ENCODE assay signal across 8 cellular contexts in genomic region chr7:97971120-97971989, GRCh38. TPM values are rescaled to one million over a fixed set of nuclear protein-coding genes. Genes with fewer than 3 reads are reported as not detected.
DNase-seq lines count a peak whose midpoint lies in the region; ATAC-seq and TF ChIP-seq lines count a peak whose summit lies in the region.

No MANE protein-coding gene starts in this region.

- H3K27ac ChIP-seq in mucosa of rectum (ENCODE audit: low read depth in 2 of 2, low read length in 2 of 2) (peak overlapping the region; percentile 46 to 74), tibial nerve (peak overlapping the region; percentile 66 to 81 (median 77))

- H3K27ac Mint-ChIP-seq in endothelial cell (ENCODE audit: unreplicated experiment): no peak overlapping the region

- 31 to 32% methylated on average over 25 to 26 of the region's 26 CpGs for WGBS in tibial nerve, 2 donors

- H3K9ac ChIP-seq in mucosa of rectum (ENCODE audit: low read depth in 1 of 2, low read length in 2 of 2): peak overlapping the region; percentile 70 to 83

- peak; percentile 37 for ATAC-seq in GM21447 (IDR thresholded peaks at IDR 0.05; ENCODE audit: unreplicated experiment)

- peaks cover 3% of the 10 kb centered on the region for H3K27me3 Mint-ChIP-seq in endothelial cell (ENCODE audit: unreplicated experiment)

- H3K4me3 Mint-ChIP-seq in endothelial cell (ENCODE audit: unreplicated experiment): peak overlapping the region; percentile 94

- DNase-seq in ELR (ENCODE audit: low read depth) (peak; percentile 26), HPDE6-E6E7 (ENCODE audit: extremely low spot score) (peak; percentile 14), T-helper 22 cell (ENCODE audit: low read depth) (peak; percentile 2), endothelial cell (ENCODE audit: low spot score) (no peak), tibial nerve (ENCODE audit: low spot score in 2 of 2) (no peak), GOT3 (lab: John Stamatoyannopoulos, UW) (no peak)

- H3K27me3 ChIP-seq in mucosa of rectum (ENCODE audit: control insufficient read depth in 2 of 2, insufficient read depth in 2 of 2, low read length in 2 of 2) (no peaks in the 10 kb centered on the region), tibial nerve (no peaks in the 10 kb centered on the region)

- H3K4me1 Mint-ChIP-seq in endothelial cell (ENCODE audit: unreplicated experiment): peaks cover 9% of the 10 kb centered on the region

- no peaks in the 10 kb centered on the region for H3K9me3 ChIP-seq in mucosa of rectum (ENCODE audit: control insufficient read depth in 2 of 2, low read length in 2 of 2)
- H3K9me3 ChIP-seq in tibial nerve: no peaks in the 10 kb centered on the region

- H3K36me3 Mint-ChIP-seq in endothelial cell (ENCODE audit: low read depth, unreplicated experiment): peaks cover 5% of the 10 kb centered on the region

- TF ChIP-seq CTCF in endothelial cell (IDR thresholded peaks at IDR 0.05; ENCODE audit: unreplicated experiment) (no peak), tibial nerve (IDR thresholded peaks at IDR 0.05) (no peak)

- TF ChIP-seq EP300 in tibial nerve (IDR thresholded peaks at IDR 0.05): no peak

- no peaks in the 10 kb centered on the region for H3K9me3 Mint-ChIP-seq in endothelial cell (ENCODE audit: unreplicated experiment)

- peak overlapping the region; percentile 86 to 87 for H3K4me3 ChIP-seq in mucosa of rectum (ENCODE audit: low read length in 2 of 2)
- peak overlapping the region; percentile 94 to 97 (median 95) for H3K4me3 ChIP-seq in tibial nerve

- peaks cover 7 to 9% of the 10 kb centered on the region in 2 donors for H3K36me3 ChIP-seq in mucosa of rectum (ENCODE audit: control insufficient read depth in 2 of 2, insufficient read depth in 2 of 2, low read length in 2 of 2)
- peaks cover 0 to 23% (median 0%) of the 10 kb centered on the region in 3 donors for H3K36me3 ChIP-seq in tibial nerve

- TF ChIP-seq POLR2A in tibial nerve (IDR thresholded peaks at IDR 0.05): no peak

- peaks cover 0 to 3% of the 10 kb centered on the region in 2 donors for H3K4me1 ChIP-seq in mucosa of rectum (ENCODE audit: control insufficient read depth in 2 of 2, insufficient read depth in 2 of 2, low read length in 2 of 2)
- H3K4me1 ChIP-seq in tibial nerve: peaks cover 0 to 10% (median 2%) of the 10 kb centered on the region in 4 donors

RNA-seq across cellular contexts. Expression of gene OCM2, which starts 18.6 kb away (rescaled TPM):
- not detected for total RNA-seq in endothelial cell (ENCODE audit: unreplicated experiment)
- total RNA-seq in tibial nerve: not detected

Comparison
In these comparisons a context has a peak if more than half of its experiments do, and no peak if none do; other contexts are left out.
1. DNase-seq: peak in ELR (single experiment), HPDE6-E6E7 (single experiment) and T-helper 22 cell (single experiment); none in endothelial cell (single experiment), tibial nerve (0 of 2) and GOT3 (single experiment).